In genomic region chr14:70416717-70417349, GRCh38 we compare ENCODE assay signal across 1 cellular context.
TF ChIP-seq lines count a peak whose summit lies in the region.

TSS of gene SYNJ2BP (minus strand) at chr14:70417090. CDS start at chr14:70416963, 127 bp downstream.

TF ChIP-seq in IMR-90, 13 proteins besides CTCF, POLR2A, EP300 and RAD21:
- TF ChIP-seq RCOR1 (IDR thresholded peaks at IDR 0.05; ENCODE audit: insufficient replicate concordance, low read length), result no peak
- no peak for TF ChIP-seq MXI1 (IDR thresholded peaks at IDR 0.05; ENCODE audit: borderline replicate concordance, low read depth, low read length)
- TF ChIP-seq MAZ (IDR thresholded peaks at IDR 0.05; ENCODE audit: borderline replicate concordance, low read depth, low read length), result no peak
- TF ChIP-seq, protein P1, sequence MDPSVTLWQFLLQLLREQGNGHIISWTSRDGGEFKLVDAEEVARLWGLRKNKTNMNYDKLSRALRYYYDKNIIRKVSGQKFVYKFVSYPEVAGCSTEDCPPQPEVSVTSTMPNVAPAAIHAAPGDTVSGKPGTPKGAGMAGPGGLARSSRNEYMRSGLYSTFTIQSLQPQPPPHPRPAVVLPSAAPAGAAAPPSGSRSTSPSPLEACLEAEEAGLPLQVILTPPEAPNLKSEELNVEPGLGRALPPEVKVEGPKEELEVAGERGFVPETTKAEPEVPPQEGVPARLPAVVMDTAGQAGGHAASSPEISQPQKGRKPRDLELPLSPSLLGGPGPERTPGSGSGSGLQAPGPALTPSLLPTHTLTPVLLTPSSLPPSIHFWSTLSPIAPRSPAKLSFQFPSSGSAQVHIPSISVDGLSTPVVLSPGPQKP (IDR thresholded peaks at IDR 0.05; ENCODE audit: borderline replicate concordance, low read depth, low read length), result no peak
- TF ChIP-seq CEBPB (IDR thresholded peaks at IDR 0.05; ENCODE audit: low read depth, low read length), result no peak
